8 cellular contexts compared by ENCODE assay signal in the genomic region with DNA sequence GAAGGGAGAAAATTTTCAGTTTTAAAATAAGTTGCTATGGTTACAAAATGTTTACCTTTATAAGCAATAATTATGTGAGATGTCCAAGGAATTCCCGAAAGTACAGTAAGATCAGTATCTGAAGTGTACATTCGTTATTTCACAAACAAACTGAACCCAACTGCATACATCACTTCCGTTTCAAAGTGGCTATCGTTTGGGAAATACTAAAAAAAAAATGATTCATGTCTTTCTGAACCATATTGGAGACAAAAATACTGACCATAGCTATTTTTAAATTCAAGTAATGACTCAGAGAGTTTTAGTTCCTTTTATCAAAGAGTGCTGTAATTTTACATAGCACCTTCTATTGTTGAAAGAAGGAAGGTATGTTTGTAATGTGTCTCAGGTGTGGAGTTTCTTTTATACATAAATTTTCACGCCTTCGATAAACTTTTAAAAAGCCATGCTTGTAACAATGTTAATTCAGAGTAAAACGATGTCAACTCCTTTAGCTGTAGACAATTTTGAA. TPM values are rescaled to one million over a fixed set of nuclear protein-coding genes. Genes with fewer than 3 reads are reported as not detected.
DNase-seq lines count a peak whose midpoint lies in the region; ATAC-seq and TF ChIP-seq lines count a peak whose summit lies in the region.

No MANE protein-coding gene starts in this region.

- no peak for TF ChIP-seq CTCF in neutrophil (IDR thresholded peaks at IDR 0.05)

- H3K4me1 Mint-ChIP-seq in activated CD4-positive, alpha-beta memory T cell treated with anti-CD3 and anti-CD28 coated beads for 36 hours (ENCODE audit: low read depth), result peaks cover 72% of the 10 kb centered on the region

- CTCF ChIA-PET in activated CD4-positive, alpha-beta memory T cell treated with anti-CD3 and anti-CD28 coated beads for 36 hours (lab: Charles Lee), result interaction anchor here (0.6 to 1.9 kb wide), 4 partner anchors 9 to 175 kb away, joined by 3 to 8 read pairs (median 4); partner anchors contain the start of gene ANKRD28

- no peaks in the 10 kb centered on the region for H3K9me3 Mint-ChIP-seq in activated CD4-positive, alpha-beta memory T cell treated with anti-CD3 and anti-CD28 coated beads for 36 hours

- H3K4me3 Mint-ChIP-seq in activated CD4-positive, alpha-beta memory T cell treated with anti-CD3 and anti-CD28 coated beads for 36 hours, result no peak overlapping the region

- peak overlapping the region; percentile 23 for H3K27ac Mint-ChIP-seq in activated CD4-positive, alpha-beta memory T cell treated with anti-CD3 and anti-CD28 coated beads for 36 hours

- ATAC-seq in GM19438 (IDR thresholded peaks at IDR 0.05; ENCODE audit: low read depth, unreplicated experiment), result peak; percentile 72
- ATAC-seq in HG03432 (IDR thresholded peaks at IDR 0.05; ENCODE audit: unreplicated experiment), result peak; percentile 71

- H3K36me3 ChIP-seq in BLaER1 treated with 17β-estradiol and CSF1 and Interleukin-3, amounts not matched to agents 10 nM and 100 nM, result peaks cover 0 to 4% (median 0%) of the 10 kb centered on the region in 11 experiments; a peak in 2 of 22 replicates
- no peaks in the 10 kb centered on the region for H3K36me3 ChIP-seq in neutrophil

- DNase-seq in activated CD4-positive, alpha-beta memory T cell treated with anti-CD3 and anti-CD28 coated beads for 36 hours, result no peak
- DNase-seq in NCI-H1417 (lab: John Stamatoyannopoulos, UW), result no peak
- DNase-seq in COR-L47 (lab: John Stamatoyannopoulos, UW), result no peak
- DNase-seq in stimulated activated CD4-positive, alpha-beta T cell treated with anti-CD3 and anti-CD28 coated beads, Interleukin-4, amount 100 ng/mL, for 4 hours, result no peak

- POLR2A ChIA-PET in activated CD4-positive, alpha-beta memory T cell treated with anti-CD3 and anti-CD28 coated beads for 36 hours (lab: Charles Lee), result interaction anchor here (1.3 kb wide), 1 partner anchor 9 kb away, joined by 8 read pairs; no protein-coding TSS in a partner anchor

- intact Hi-C loops in activated CD4-positive, alpha-beta memory T cell treated with anti-CD3 and anti-CD28 coated beads for 36 hours (cut with micrococcal nuclease), result loop anchor here (1.0 kb wide), 1 partner anchor 170 kb away; no protein-coding TSS in a partner anchor

- no peaks in the 10 kb centered on the region for H3K27me3 ChIP-seq in BLaER1 treated with 17β-estradiol and CSF1 and Interleukin-3, amounts not matched to agents 10 nM and 100 nM
- H3K27me3 ChIP-seq in neutrophil, result no peaks in the 10 kb centered on the region

- peak overlapping the region in 3 of 10 experiments; percentile 9 to 27 (median 20); a peak in 4 of 20 replicates for H3K4me3 ChIP-seq in BLaER1 treated with 17β-estradiol and CSF1 and Interleukin-3, amounts not matched to agents 10 nM and 100 nM
- H3K4me3 ChIP-seq in neutrophil (ENCODE audit: low read depth in 1 of 2, low read length in 1 of 2), result no peak overlapping the region

- H3K27ac ChIP-seq in BLaER1 treated with 17β-estradiol and CSF1 and Interleukin-3, amounts not matched to agents 10 nM and 100 nM, result peak overlapping the region; percentile 74 to 98 (median 86)
- H3K27ac ChIP-seq in neutrophil, result peak overlapping the region; percentile 61

- no peaks in the 10 kb centered on the region for H3K36me3 Mint-ChIP-seq in activated CD4-positive, alpha-beta memory T cell treated with anti-CD3 and anti-CD28 coated beads for 36 hours

- H3K9me3 ChIP-seq in BLaER1 treated with 17β-estradiol and CSF1 and Interleukin-3, amounts not matched to agents 10 nM and 100 nM (replicated peaks in 1 of 11), result peaks cover 0 to 10% (median 0%) of the 10 kb centered on the region in 11 experiments; a peak in 6 of 22 replicates
- no peaks in the 10 kb centered on the region for H3K9me3 ChIP-seq in neutrophil

- H3K4me2 ChIP-seq in BLaER1 treated with 17β-estradiol and CSF1 and Interleukin-3, amounts not matched to agents 10 nM and 100 nM, result peak overlapping the region; percentile 4 to 78 (median 56); a peak in 20 of 22 replicates

- no peaks in the 10 kb centered on the region for H4K20me1 ChIP-seq in BLaER1 treated with 17β-estradiol and CSF1 and Interleukin-3, amounts not matched to agents 10 nM and 100 nM

- peaks cover 39 to 93% (median 60%) of the 10 kb centered on the region in 10 experiments for H3K4me1 ChIP-seq in BLaER1 treated with 17β-estradiol and CSF1 and Interleukin-3, amounts not matched to agents 10 nM and 100 nM
- H3K4me1 ChIP-seq in neutrophil (ENCODE audit: control insufficient read depth in 1 of 2, insufficient read depth in 1 of 2, low read depth in 1 of 2, low read length in 1 of 2), result peaks cover 20 to 29% of the 10 kb centered on the region in 2 experiments

- H3K27me3 Mint-ChIP-seq in activated CD4-positive, alpha-beta memory T cell treated with anti-CD3 and anti-CD28 coated beads for 36 hours, result no peaks in the 10 kb centered on the region

- H3K9ac ChIP-seq in BLaER1 treated with 17β-estradiol and CSF1 and Interleukin-3, amounts not matched to agents 10 nM and 100 nM, result peak overlapping the region in 8 of 11 experiments; percentile 39 to 80 (median 69); a peak in 16 of 22 replicates

RNA-seq across cellular contexts. Expression of gene ANKRD28, which starts 8.0 kb away (rescaled TPM):
- 10 to 100 TPM; 31.4 to 34.8 TPM for total RNA-seq in activated CD4-positive, alpha-beta memory T cell treated with anti-CD3 and anti-CD28 coated beads for 36 hours
